10 cellular contexts compared by ENCODE assay signal in genomic region chr1:16172964-16173446, GRCh38.
DNase-seq lines count a peak whose midpoint lies in the region; ATAC-seq and TF ChIP-seq lines count a peak whose summit lies in the region.
"Had no signal": no experiment of that assay in that cellular context is flagged by ENCODE, and none has a peak within 500 bp of the region (broad histone marks: within the 10 kb centered on the region; RNA-seq: fewer than 3 reads in every experiment).

No MANE protein-coding gene starts in this region.

- H3K36me3 Mint-ChIP-seq in nephron progenitor cell (ENCODE audit: low read depth): no peaks in the 10 kb centered on the region

- H3K4me3 ChIP-seq in skin epidermis: no peak overlapping the region

- peak overlapping the region in 20 of 21 experiments; percentile 2 to 79 (median 63) for H3K27ac ChIP-seq in skin epidermis
- H3K27ac ChIP-seq: KMS-11 had no signal

- no peaks in the 10 kb centered on the region for H3K9me3 Mint-ChIP-seq in nephron progenitor cell

- H3K4me3 Mint-ChIP-seq in nephron progenitor cell: no peak overlapping the region

- no peak overlapping the region for H3K27ac Mint-ChIP-seq in nephron progenitor cell

- DNase-seq in HS-5 (ENCODE audit: low read depth) (peak; percentile 57), SW480 (ENCODE audit: low spot score) (peak; percentile 91), glomerular visceral epithelial cell (ENCODE audit: extremely low spot score) (peak; percentile 77), nephron progenitor cell (no peak), islet precursor cell (no peak)
- DNase-seq in activated T-cell treated with anti-CD3 and anti-CD28 coated beads, Interleukin-2, amount 50 U/mL, for 48 hours: no peak
- DNase-seq: central memory CD4-positive, alpha-beta T cell had no signal

- no peak for TF ChIP-seq CTCF in nephron progenitor cell (IDR thresholded peaks at IDR 0.05)

- H3K4me1 Mint-ChIP-seq in nephron progenitor cell: peaks cover 47% of the 10 kb centered on the region

- H3K27me3 Mint-ChIP-seq in nephron progenitor cell (ENCODE audit: low read depth, poor library complexity): no peaks in the 10 kb centered on the region

- ATAC-seq in GM18858 (IDR thresholded peaks at IDR 0.05; ENCODE audit: unreplicated experiment): no peak

Comparison
In these comparisons a context has a peak if more than half of its experiments do, and no peak if none do; other contexts are left out.
1. DNase-seq: peak in HS-5 (single experiment), SW480 (single experiment) and glomerular visceral epithelial cell (single experiment); none in nephron progenitor cell (single experiment), activated T-cell treated with anti-CD3 and anti-CD28 coated beads, Interleukin-2, amount 50 U/mL, for 48 hours (0 of 2) and islet precursor cell (single experiment).